In genomic region chr1:98211271-98211840, GRCh38 we compare ENCODE assay signal across 33 cellular contexts.
DNase-seq lines count a peak whose midpoint lies in the region; ATAC-seq, FAIRE-seq and TF ChIP-seq lines count a peak whose summit lies in the region.
"Had no signal": no experiment of that assay in that cellular context is flagged by ENCODE, and none has a peak within 500 bp of the region (broad histone marks: within the 10 kb centered on the region; RNA-seq: fewer than 3 reads in every experiment).

No MANE protein-coding gene starts in this region.

- peaks cover 5 to 6% of the 10 kb centered on the region in 2 experiments; a peak in 3 of 4 replicates for H3K79me1 ChIP-seq in IMR-90 (ENCODE audit: low read depth in 1 of 2, low read length in 2 of 2)

- TF ChIP-seq EP300 in A549 (IDR thresholded peaks at IDR 0.05) = no peak

- peak overlapping the region; percentile 99 for H2BK120ac ChIP-seq in IMR-90 (ENCODE audit: low read depth, low read length)

- peak overlapping the region; percentile 92 for H3K14ac ChIP-seq in IMR-90 (replicated peaks; ENCODE audit: low read depth, low read length)

- H4K91ac ChIP-seq in IMR-90 (ENCODE audit: insufficient read depth, low read depth, low read length) = peak overlapping the region; percentile 82

- peak overlapping the region; percentile 91 for H4K5ac ChIP-seq in IMR-90 (ENCODE audit: low read depth, low read length)

- no peaks in the 10 kb centered on the region for H4K20me1 ChIP-seq in IMR-90 (ENCODE audit: insufficient read depth, low read length)

- DNase-seq in A549 (ENCODE audit: low read depth in 1 of 2, low spot score in 1 of 2) (peak in 1 of 2 experiments; percentile 6), IMR-90 (no peak), brain microvascular endothelial cell (no peak), mesothelial cell of epicardium (ENCODE audit: low spot score in 2 of 2, unreplicated experiment in 2 of 2) (no peak), posterior cingulate gyrus (no peak), urothelium cell line (ENCODE audit: low spot score) (no peak), DMS53 treated with DMSO at 0.1 percent for 48 hours (lab: John Stamatoyannopoulos, UW; ENCODE audit: unreplicated experiment) (no peak), NCI-H510A treated with DMSO at 0.1 percent for 48 hours (lab: John Stamatoyannopoulos, UW) (no peak)
- DNase-seq: activated CD4-positive, alpha-beta T cell treated with anti-CD3 and anti-CD28 coated beads for 36 hours; activated CD8-positive, alpha-beta T cell treated with anti-CD3 and anti-CD28 coated beads, Interleukin-2, amount 10 ng/mL, durations not matched to agents 7 days and 5 days; activated naive CD4-positive, alpha-beta T cell treated with anti-CD3 and anti-CD28 coated beads, Interleukin-2, amount 50 U/mL, for 16 hours; amniotic stem cell; CD4-positive, CD25-positive, alpha-beta regulatory T cell; effector CD4-positive, alpha-beta T cell; H9; left ventricle myocardium superior; naive B cell; NCI-H1436 treated with DMSO at 0.1 percent for 48 hours; NCI-H446; NCI-H82; Peyer's patch; right lobe of liver; SHP77 treated with DMSO at 0.1 percent for 48 hours; stimulated activated naive B cell treated with anti-CD40 and anti-IgM and Interleukin-4, amounts not matched to agents 10 μg/mL and 1 μg/mL and 100 μg/mL, for 72 hours; upper lobe of left lung had no signal

- no peaks in the 10 kb centered on the region for H3K36me3 ChIP-seq in IMR-90 (ENCODE audit: control insufficient read depth, insufficient read depth, low read length)
- no peaks in the 10 kb centered on the region for H3K36me3 ChIP-seq in brain microvascular endothelial cell (replicated peaks)
- H3K36me3 ChIP-seq: neutrophil, Peyer's patch, right lobe of liver, upper lobe of left lung had no signal

- no peak overlapping the region for H3K4me3 Mint-ChIP-seq in mesothelial cell of epicardium
- H3K4me3 Mint-ChIP-seq: activated CD4-positive, alpha-beta T cell treated with anti-CD3 and anti-CD28 coated beads for 36 hours; activated CD8-positive, alpha-beta T cell treated with anti-CD3 and anti-CD28 coated beads, Interleukin-2, amount 10 ng/mL, durations not matched to agents 7 days and 5 days; activated T-helper 17 cell treated with anti-CD3 and anti-CD28 coated beads, Interleukin-2, amount 50 U/mL, for 72 hours; CD4-positive, CD25-positive, alpha-beta regulatory T cell; H9; naive B cell; stimulated activated naive B cell treated with anti-CD40 and anti-IgM and Interleukin-4, amounts not matched to agents 10 μg/mL and 1 μg/mL and 100 μg/mL, for 72 hours; T-helper 2 cell treated with Interferon-gamma antibody and Interleukin-4, amounts not matched to agents 5 μg/mL and 100 μg/mL, for 36 hours had no signal

- peak overlapping the region; percentile 68 for H3K27ac Mint-ChIP-seq in mesothelial cell of epicardium
- H3K27ac Mint-ChIP-seq: activated CD4-positive, alpha-beta T cell treated with anti-CD3 and anti-CD28 coated beads for 36 hours; activated CD8-positive, alpha-beta T cell treated with anti-CD3 and anti-CD28 coated beads, Interleukin-2, amount 10 ng/mL, durations not matched to agents 7 days and 5 days; activated T-helper 17 cell treated with anti-CD3 and anti-CD28 coated beads, Interleukin-2, amount 50 U/mL, for 72 hours; CD4-positive, CD25-positive, alpha-beta regulatory T cell; H9; naive B cell; progenitor cell of endocrine pancreas; stimulated activated naive B cell treated with anti-CD40 and anti-IgM and Interleukin-4, amounts not matched to agents 10 μg/mL and 1 μg/mL and 100 μg/mL, for 72 hours; T-helper 2 cell treated with Interferon-gamma antibody and Interleukin-4, amounts not matched to agents 5 μg/mL and 100 μg/mL, for 36 hours had no signal

- no peak overlapping the region for H3K9ac ChIP-seq in IMR-90 (ENCODE audit: low read depth, low read length)

- H3K4me3 ChIP-seq in A549 = peak overlapping the region; percentile 48
- no peak overlapping the region for H3K4me3 ChIP-seq in IMR-90 (ENCODE audit: insufficient read depth, low read depth, low read length)
- peak overlapping the region; percentile 6 for H3K4me3 ChIP-seq in brain microvascular endothelial cell (ENCODE audit: low read depth, low read length)
- H3K4me3 ChIP-seq: Peyer's patch, right lobe of liver, upper lobe of left lung had no signal

- H3K23ac ChIP-seq in IMR-90 (ENCODE audit: low read depth, low read length) = peak overlapping the region; percentile 97

- H3K4me1 Mint-ChIP-seq in mesothelial cell of epicardium = peaks cover 32% of the 10 kb centered on the region
- H3K4me1 Mint-ChIP-seq: activated CD4-positive, alpha-beta T cell treated with anti-CD3 and anti-CD28 coated beads for 36 hours; activated T-helper 17 cell treated with anti-CD3 and anti-CD28 coated beads, Interleukin-2, amount 50 U/mL, for 72 hours; CD4-positive, CD25-positive, alpha-beta regulatory T cell; naive B cell; stimulated activated naive B cell treated with anti-CD40 and anti-IgM and Interleukin-4, amounts not matched to agents 10 μg/mL and 1 μg/mL and 100 μg/mL, for 72 hours had no signal

- in situ Hi-C loops in IMR-90 (cut with MboI; ENCODE audit: low sequenced_read_pairs) = no loop called here
- in situ Hi-C loops in brain microvascular endothelial cell (cut with HindIII; ENCODE audit: low pct_ligation_motif_present, low sequenced_read_pairs) = no loop called here

- peaks cover 5% of the 10 kb centered on the region; the same call in 1 of the 2 replicates for H3K9me1 ChIP-seq in IMR-90 (ENCODE audit: insufficient read depth, low read length)

- 66% methylated on average over 2 of the region's 2 CpGs for WGBS in A549 (ENCODE audit: missing lambda C conversion rate)
- 100% methylated on average over 1 of the region's 2 CpGs; no CpG with 5 or more reads in 1 of the 2 experiments for WGBS in IMR-90 (ENCODE audit: extremely low coverage in 2 of 2, insufficient read length in 1 of 2), 2 experiments

- no peak overlapping the region for H2AK9ac ChIP-seq in IMR-90 (replicated peaks; ENCODE audit: low read depth, low read length, poor library complexity)

- no TSS peak for BruUV-seq in IMR-90 (replicated peaks; lab: Mats Ljungman, UMichigan)

- no peak for TF ChIP-seq CTCF in A549 (IDR thresholded peaks at IDR 0.05)
- TF ChIP-seq CTCF in IMR-90 (conservative IDR thresholded peaks at IDR 0.05; ENCODE audit: low read depth, low read length) = no peak
- TF ChIP-seq CTCF in brain microvascular endothelial cell (IDR thresholded peaks at IDR 0.05; ENCODE audit: low read depth, low read length, missing control alignments) = no peak
- TF ChIP-seq CTCF in mesothelial cell of epicardium (IDR thresholded peaks at IDR 0.05; ENCODE audit: unreplicated experiment) = no peak

- no peaks in the 10 kb centered on the region for H3K27me3 Mint-ChIP-seq in mesothelial cell of epicardium (ENCODE audit: low read depth)
- H3K27me3 Mint-ChIP-seq: activated CD4-positive, alpha-beta T cell treated with anti-CD3 and anti-CD28 coated beads for 36 hours; CD4-positive, CD25-positive, alpha-beta regulatory T cell; naive B cell; progenitor cell of endocrine pancreas; stimulated activated naive B cell treated with anti-CD40 and anti-IgM and Interleukin-4, amounts not matched to agents 10 μg/mL and 1 μg/mL and 100 μg/mL, for 72 hours had no signal

- no peaks in the 10 kb centered on the region for H3K36me3 Mint-ChIP-seq in mesothelial cell of epicardium
- H3K36me3 Mint-ChIP-seq: CD4-positive, CD25-positive, alpha-beta regulatory T cell; naive B cell; stimulated activated naive B cell treated with anti-CD40 and anti-IgM and Interleukin-4, amounts not matched to agents 10 μg/mL and 1 μg/mL and 100 μg/mL, for 72 hours had no signal

- H2BK20ac ChIP-seq in IMR-90 (ENCODE audit: low read depth, low read length) = peak overlapping the region; percentile 99

- H3K4ac ChIP-seq in IMR-90 (ENCODE audit: low read depth, low read length) = peak overlapping the region; percentile 96

- H2AFZ ChIP-seq in IMR-90 (replicated peaks; ENCODE audit: low read length, poor library complexity) = peak overlapping the region; percentile 46

- H3K9me3 Mint-ChIP-seq in mesothelial cell of epicardium = peaks cover 4% of the 10 kb centered on the region
- H3K9me3 Mint-ChIP-seq: H9; T-helper 2 cell treated with Interferon-gamma antibody and Interleukin-4, amounts not matched to agents 5 μg/mL and 100 μg/mL, for 36 hours had no signal

- peak overlapping the region; percentile 82 to 88; a peak in 5 of 6 replicates for H3K27ac ChIP-seq in A549
- 0 out of 2 replicates have a peak overlapping the region, but pooled peaks have one; percentile 6 for H3K27ac ChIP-seq in IMR-90 (ENCODE audit: insufficient read depth, low read length)
- H3K27ac ChIP-seq in brain microvascular endothelial cell = no peak overlapping the region
- H3K27ac ChIP-seq: 22Rv1, epithelial cell of prostate, neutrophil, Peyer's patch, right lobe of liver, upper lobe of left lung had no signal

- H3K4me1 ChIP-seq in A549 (peaks cover 21% of the 10 kb centered on the region), IMR-90 (ENCODE audit: control insufficient read depth, insufficient read depth, low read length) (peaks cover 4% of the 10 kb centered on the region; the same call in 1 of the 2 replicates)
- H3K4me1 ChIP-seq: Peyer's patch, right lobe of liver, upper lobe of left lung had no signal

- ATAC-seq in A549 (peak in 1 of 2 experiments; percentile 61; a peak in 4 of 6 replicates), IMR-90 (ENCODE audit: low read depth) (no peak)
- ATAC-seq: activated CD4-positive, alpha-beta T cell treated with anti-CD3 and anti-CD28 coated beads for 36 hours; activated CD8-positive, alpha-beta T cell treated with anti-CD3 and anti-CD28 coated beads, Interleukin-2, amount 10 ng/mL, durations not matched to agents 7 days and 5 days; activated T-helper 17 cell treated with anti-CD3 and anti-CD28 coated beads, Interleukin-2, amount 50 U/mL, for 72 hours; left ventricle myocardium superior; right lobe of liver; stimulated activated naive B cell treated with anti-CD40 and anti-IgM and Interleukin-4, amounts not matched to agents 10 μg/mL and 1 μg/mL and 100 μg/mL, for 72 hours had no signal

- H3K56ac ChIP-seq in IMR-90 (ENCODE audit: extremely low read depth, insufficient read depth, low read length) = peak overlapping the region; percentile 20; the same call in 1 of the 2 replicates

- H3K9me3 ChIP-seq in A549 (no peaks in the 10 kb centered on the region), IMR-90 (ENCODE audit: control insufficient read depth, insufficient read depth, low read length) (no peaks in the 10 kb centered on the region)
- H3K9me3 ChIP-seq: neutrophil, Peyer's patch, right lobe of liver, upper lobe of left lung had no signal

- H4K8ac ChIP-seq in IMR-90 (ENCODE audit: low read depth in 2 of 2, low read length in 2 of 2) = peak overlapping the region; percentile 90 to 98

- FAIRE-seq in A549 (lab: Jason Lieb, UNC) = no peak
- FAIRE-seq in urothelium cell line (lab: Jason Lieb, UNC) = no peak
- FAIRE-seq: colon, GM19239 had no signal

- peak overlapping the region; percentile 93 for H3K18ac ChIP-seq in IMR-90 (ENCODE audit: low read depth, low read length)

- H2AK5ac ChIP-seq in IMR-90 (ENCODE audit: low read depth, low read length) = peak overlapping the region; percentile 76

- no peak for TF ChIP-seq RAD21 in A549 (conservative IDR thresholded peaks at IDR 0.05 in 1 of 2, IDR thresholded peaks at IDR 0.05 in 1 of 2)
- TF ChIP-seq RAD21 in IMR-90 (IDR thresholded peaks at IDR 0.05; ENCODE audit: low read length) = no peak

- dilution Hi-C loops in IMR-90 (cut with HindIII; ENCODE audit: low sequenced_read_pairs, unreplicated experiment) = no loop called here

- intact Hi-C loops in IMR-90 (cut with micrococcal nuclease) = loop anchor here (5.0 kb wide), 1 partner anchor 256 kb away; no protein-coding TSS in a partner anchor
- intact Hi-C loops in posterior cingulate gyrus (cut with DNase I) = no loop called here

- no peaks in the 10 kb centered on the region for H3K27me3 ChIP-seq in IMR-90 (ENCODE audit: control insufficient read depth, insufficient read depth, low read length)
- no peaks in the 10 kb centered on the region for H3K27me3 ChIP-seq in brain microvascular endothelial cell (replicated peaks)
- H3K27me3 ChIP-seq: neutrophil, Peyer's patch, right lobe of liver, upper lobe of left lung had no signal

- CTCF ChIA-PET in A549 (lab: Yijun Ruan, JAX) (no interaction called here), IMR-90 (lab: Yijun Ruan, JAX) (no interaction called here)

- POLR2A ChIA-PET in A549 (lab: Yijun Ruan, JAX) = no interaction called here
- POLR2A ChIA-PET in IMR-90 (lab: Charles Lee; ENCODE audit: unreplicated experiment) = no interaction called here

- no peak for TF ChIP-seq POLR2A in A549 (IDR thresholded peaks at IDR 0.05; ENCODE audit: low read length)
- TF ChIP-seq POLR2A in IMR-90 (IDR thresholded peaks at IDR 0.05; ENCODE audit: low read depth, low read length) = no peak

- H3K4me2 ChIP-seq in A549 (peak overlapping the region; percentile 98), IMR-90 (ENCODE audit: low read depth, low read length) (peak overlapping the region; percentile 37; the same call in 1 of the 2 replicates)

- H2BK5ac ChIP-seq in IMR-90 (ENCODE audit: low read depth, low read length, poor library complexity, severe bottlenecking) = peak overlapping the region; percentile 40

- H2BK15ac ChIP-seq in IMR-90 (ENCODE audit: low read depth, low read length) = peak overlapping the region; percentile 71; the same call in 2 of the 3 replicates
